Comparison of ENCODE assay signal across 15 cellular contexts in genomic region chr11:46010100-46010499, GRCh38.
DNase-seq lines count a peak whose midpoint lies in the region; ATAC-seq and TF ChIP-seq lines count a peak whose summit lies in the region.
"Had no signal": no experiment of that assay in that cellular context is flagged by ENCODE, and none has a peak within 500 bp of the region (broad histone marks: within the 10 kb centered on the region; RNA-seq: fewer than 3 reads in every experiment).

No MANE protein-coding gene starts in this region.

- no peaks in the 10 kb centered on the region for H3K27me3 Mint-ChIP-seq in CD8-positive, alpha-beta T cell (ENCODE audit: low read depth)
- H3K27me3 Mint-ChIP-seq in memory B cell = no peaks in the 10 kb centered on the region
- H3K27me3 Mint-ChIP-seq: CD4-positive, alpha-beta memory T cell; IgD-negative memory B cell had no signal

- H3K9me3 ChIP-seq in CD8-positive, alpha-beta T cell (ENCODE audit: low read length) = no peaks in the 10 kb centered on the region
- no peaks in the 10 kb centered on the region for H3K9me3 ChIP-seq in SK-N-MC (ENCODE audit: low read depth, low read length)
- 0 out of 2 replicates have a peak, but pooled peaks cover 2% of the 10 kb centered on the region for H3K9me3 ChIP-seq in SK-N-SH

- TF ChIP-seq RAD21 in SK-N-SH (IDR thresholded peaks at IDR 0.05; ENCODE audit: low read length) = no peak

- intact Hi-C loops in CD8-positive, alpha-beta T cell (cut with DNase I, micrococcal nuclease) = no loop called here

- peaks cover 18% of the 10 kb centered on the region for H3F3A ChIP-seq in SK-N-SH (replicated peaks; ENCODE audit: insufficient read depth)

- peaks cover 7% of the 10 kb centered on the region for H3K4me1 Mint-ChIP-seq in CD8-positive, alpha-beta T cell (ENCODE audit: low read depth)
- peaks cover 8% of the 10 kb centered on the region for H3K4me1 Mint-ChIP-seq in memory B cell

- H2AFZ ChIP-seq in SK-N-SH (ENCODE audit: low read depth) = no peak overlapping the region

- CTCF ChIA-PET in CD8-positive, alpha-beta T cell (lab: Charles Lee) = interaction anchor here (1.0 kb wide), 1 partner anchor 45 kb away, joined by 4 read pairs; no protein-coding TSS in a partner anchor
- CTCF ChIA-PET in SK-N-SH (lab: Yijun Ruan, JAX) = interaction anchor here (1.6 kb wide), 1 partner anchor 45 kb away, joined by 5 read pairs; no protein-coding TSS in a partner anchor

- H3K4me1 ChIP-seq in CD8-positive, alpha-beta T cell (ENCODE audit: insufficient read depth, low read length) = no peaks in the 10 kb centered on the region
- H3K4me1 ChIP-seq in SK-N-SH (ENCODE audit: control insufficient read depth in 1 of 2, insufficient read depth in 2 of 2, low read depth in 1 of 2, low read length in 1 of 2) = no peaks in the 10 kb centered on the region; a peak in 1 of 4 replicates

- ATAC-seq in CD8-positive, alpha-beta T cell = no peak
- no peak for ATAC-seq in memory B cell (ENCODE audit: low read depth)
- no peak for ATAC-seq in HG02642 (IDR thresholded peaks at IDR 0.05; ENCODE audit: poor library complexity, unreplicated experiment)
- ATAC-seq: GM12878 had no signal

- DNase-seq in CD8-positive, alpha-beta T cell = no peak
- DNase-seq in SK-N-MC (ENCODE audit: low read depth, low spot score) (no peak), memory B cell (ENCODE audit: low spot score in 2 of 2) (no peak), NCI-H526 (lab: John Stamatoyannopoulos, UW) (no peak), SK-N-SH (no peak)
- DNase-seq: AML-193; Calu3; CD4-positive, alpha-beta memory T cell; DMS79 treated with DMSO at 0.1 percent for 48 hours; HCEC 1CT; KG1 had no signal

- no peak overlapping the region for H3K27ac ChIP-seq in CD8-positive, alpha-beta T cell (ENCODE audit: low read depth, low read length)
- no peak overlapping the region; the same call in 1 of the 2 replicates for H3K27ac ChIP-seq in SK-N-MC
- no peak overlapping the region for H3K27ac ChIP-seq in SK-N-SH (ENCODE audit: low read depth in 2 of 2, low read length in 1 of 2)
- H3K27ac ChIP-seq: C4-2B had no signal

- H3K79me2 ChIP-seq in SK-N-SH (ENCODE audit: insufficient read depth) = peaks cover 7% of the 10 kb centered on the region

- H3K9ac ChIP-seq in SK-N-MC (ENCODE audit: insufficient read length) (peak overlapping the region; percentile 20), SK-N-SH (no peak overlapping the region)

- peak overlapping the region; percentile 4 for H3K27ac Mint-ChIP-seq in CD8-positive, alpha-beta T cell
- peak overlapping the region; percentile 22 for H3K27ac Mint-ChIP-seq in memory B cell

- WGBS in SK-N-SH (ENCODE audit: low lambda C conversion rate) = 92% methylated on average over 1 of the region's 1 CpG

- H3K4me3 ChIP-seq in CD8-positive, alpha-beta T cell (ENCODE audit: low read depth, low read length) = no peak overlapping the region
- H3K4me3 ChIP-seq in SK-N-MC (no peak overlapping the region), SK-N-SH (ENCODE audit: low read depth in 2 of 2, low read length in 1 of 2) (no peak overlapping the region)
- H3K4me3 ChIP-seq: GM12878 had no signal

- no peak overlapping the region for H3K4me3 Mint-ChIP-seq in CD8-positive, alpha-beta T cell
- H3K4me3 Mint-ChIP-seq in memory B cell = no peak overlapping the region
- H3K4me3 Mint-ChIP-seq: CD4-positive, alpha-beta memory T cell; IgD-negative memory B cell had no signal

- H3K27me3 ChIP-seq in CD8-positive, alpha-beta T cell (ENCODE audit: insufficient read depth, low read length) = no peaks in the 10 kb centered on the region
- H3K27me3 ChIP-seq in SK-N-SH (ENCODE audit: insufficient read depth) = no peaks in the 10 kb centered on the region

- POLR2A ChIA-PET in CD8-positive, alpha-beta T cell (lab: Charles Lee) = interaction anchor here (0.7 kb wide), 1 partner anchor 1693 kb away, joined by 3 read pairs; no protein-coding TSS in a partner anchor
- POLR2A ChIA-PET in SK-N-SH (lab: Yijun Ruan, JAX) = no interaction called here

- no peaks in the 10 kb centered on the region for H3K9me2 ChIP-seq in SK-N-SH

- no peak overlapping the region for H3K4me2 ChIP-seq in SK-N-SH

- TF ChIP-seq CTCF in CD8-positive, alpha-beta T cell (IDR thresholded peaks at IDR 0.05) = no peak
- no peak for TF ChIP-seq CTCF in SK-N-SH (IDR thresholded peaks at IDR 0.05)

- TF ChIP-seq EP300 in SK-N-SH (IDR thresholded peaks at IDR 0.05; ENCODE audit: borderline replicate concordance in 1 of 2, low read depth in 1 of 2, low read length in 1 of 2) = no peak

- H3K36me3 ChIP-seq in CD8-positive, alpha-beta T cell (ENCODE audit: insufficient read depth, low read length) = no peaks in the 10 kb centered on the region
- H3K36me3 ChIP-seq in SK-N-MC (ENCODE audit: insufficient read depth, low read length) = no peaks in the 10 kb centered on the region
- peaks cover 0 to 2% of the 10 kb centered on the region in 2 experiments for H3K36me3 ChIP-seq in SK-N-SH (replicated peaks in 1 of 2; ENCODE audit: control insufficient read depth in 1 of 2, insufficient read depth in 2 of 2, low read length in 1 of 2)

- peaks cover 2% of the 10 kb centered on the region for H3K36me3 Mint-ChIP-seq in CD8-positive, alpha-beta T cell
- peaks cover 6% of the 10 kb centered on the region for H3K36me3 Mint-ChIP-seq in memory B cell
- H3K36me3 Mint-ChIP-seq: IgD-negative memory B cell had no signal

- H4K20me1 ChIP-seq in SK-N-SH (ENCODE audit: insufficient read depth) = peaks cover 27% of the 10 kb centered on the region; the same call in 1 of the 2 replicates

- peaks cover 3% of the 10 kb centered on the region for H3K9me3 Mint-ChIP-seq in CD8-positive, alpha-beta T cell
- no peaks in the 10 kb centered on the region for H3K9me3 Mint-ChIP-seq in memory B cell
- H3K9me3 Mint-ChIP-seq: IgD-negative memory B cell had no signal

TF ChIP-seq in SK-N-SH, 30 proteins besides CTCF, POLR2A, EP300 and RAD21:
- TF ChIP-seq IRF3 (IDR thresholded peaks at IDR 0.05; ENCODE audit: low read depth, low read length) (no peak), MXI1 (IDR thresholded peaks at IDR 0.05; ENCODE audit: low read depth, low read length) (no peak), YY1 (IDR thresholded peaks at IDR 0.05; ENCODE audit: low read depth) (no peak)
